Comparison of ENCODE assay signal across 31 cellular contexts in the genomic region with DNA sequence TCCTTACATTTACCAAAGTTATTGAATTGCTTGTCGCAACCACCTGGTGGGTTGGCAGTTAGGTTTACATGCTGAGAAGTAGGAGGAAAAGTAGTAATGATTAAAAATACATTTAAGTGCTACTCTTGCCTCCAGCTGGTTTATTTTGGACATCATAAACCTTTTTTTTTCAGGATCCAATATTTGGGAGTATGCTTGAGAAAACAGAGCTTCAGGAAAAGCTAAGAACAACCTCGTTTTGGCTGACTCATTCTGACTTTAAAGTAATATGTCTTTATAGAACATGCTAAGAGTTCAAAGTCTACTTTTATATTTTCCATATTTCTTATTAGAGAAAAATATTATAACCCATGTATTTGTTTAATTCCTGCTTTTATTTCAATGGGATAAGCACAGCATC. TPM values are rescaled to one million over a fixed set of nuclear protein-coding genes. Genes with fewer than 3 reads are reported as not detected.
"Had no signal": no experiment of that assay in that cellular context is flagged by ENCODE, and none has a peak within 500 bp of the region (broad histone marks: within the 10 kb centered on the region; RNA-seq: fewer than 3 reads in every experiment).

No MANE protein-coding gene starts in this region.

- H3K27me3 ChIP-seq: body of pancreas, colonic mucosa, foreskin keratinocyte, heart right ventricle, left lung, neutrophil, sigmoid colon, thyroid gland, upper lobe of right lung had no signal

- H3K4me1 Mint-ChIP-seq: activated naive CD4-positive, alpha-beta T cell treated with anti-CD3 and anti-CD28 coated beads, Interleukin-2, amount 10 ng/mL, durations not matched to agents 7 days and 5 days; nephron progenitor cell; stimulated activated memory B cell treated with anti-CD40 and anti-IgM and Interleukin-4, amounts not matched to agents 10 μg/mL and 1 μg/mL and 100 μg/mL, for 72 hours; stimulated activated naive CD8-positive, alpha-beta T cell treated with anti-CD3 and anti-CD28 coated beads, Interleukin-15, amount 100 ng/mL, for 72 hours had no signal

- H3K27ac ChIP-seq: body of pancreas, colonic mucosa, foreskin keratinocyte, heart right ventricle, left lung, lower lobe of right lung, neutrophil, parathyroid adenoma, psoas muscle, sigmoid colon, thyroid gland, upper lobe of right lung, VCaP had no signal

- H3K4me3 Mint-ChIP-seq: activated naive CD4-positive, alpha-beta T cell treated with anti-CD3 and anti-CD28 coated beads, Interleukin-2, amount 10 ng/mL, durations not matched to agents 7 days and 5 days; activated T-helper 1 cell treated with anti-CD3 and anti-CD28 coated beads, Interleukin-12 subunit alpha, Interleukin-12 subunit beta, Interleukin-2, Interleukin-4 antibody, amounts not matched to agents 30 ng/mL and 10 ng/mL and 1 ng/mL, durations not matched to agents 14 hours and 24 hours and 36 hours; nephron progenitor cell; stimulated activated memory B cell treated with anti-CD40 and anti-IgM and Interleukin-4, amounts not matched to agents 10 μg/mL and 1 μg/mL and 100 μg/mL, for 72 hours; stimulated activated naive CD8-positive, alpha-beta T cell treated with anti-CD3 and anti-CD28 coated beads, Interleukin-15, amount 100 ng/mL, for 72 hours had no signal

- H3K27me3 Mint-ChIP-seq: activated naive CD4-positive, alpha-beta T cell treated with anti-CD3 and anti-CD28 coated beads, Interleukin-2, amount 10 ng/mL, durations not matched to agents 7 days and 5 days; stimulated activated memory B cell treated with anti-CD40 and anti-IgM and Interleukin-4, amounts not matched to agents 10 μg/mL and 1 μg/mL and 100 μg/mL, for 72 hours; stimulated activated naive CD8-positive, alpha-beta T cell treated with anti-CD3 and anti-CD28 coated beads, Interleukin-15, amount 100 ng/mL, for 72 hours had no signal

- H3K9ac ChIP-seq: parathyroid adenoma had no signal

- H3K4me1 ChIP-seq: body of pancreas, colonic mucosa, foreskin keratinocyte, heart right ventricle, left lung, lower lobe of right lung, parathyroid adenoma, psoas muscle, sigmoid colon, thyroid gland, upper lobe of right lung had no signal

- H3K79me2 ChIP-seq: parathyroid adenoma had no signal

- ATAC-seq: body of pancreas; foreskin keratinocyte; heart right ventricle; left lung; lower lobe of right lung; psoas muscle; stimulated activated memory B cell treated with anti-CD40 and anti-IgM and Interleukin-4, amounts not matched to agents 10 μg/mL and 1 μg/mL and 100 μg/mL, for 72 hours; stimulated activated naive CD8-positive, alpha-beta T cell treated with anti-CD3 and anti-CD28 coated beads, Interleukin-15, amount 100 ng/mL, for 72 hours; upper lobe of right lung had no signal

- H3K27ac Mint-ChIP-seq: activated naive CD4-positive, alpha-beta T cell treated with anti-CD3 and anti-CD28 coated beads, Interleukin-2, amount 10 ng/mL, durations not matched to agents 7 days and 5 days; activated T-helper 1 cell treated with anti-CD3 and anti-CD28 coated beads, Interleukin-12 subunit alpha, Interleukin-12 subunit beta, Interleukin-2, Interleukin-4 antibody, amounts not matched to agents 30 ng/mL and 10 ng/mL and 1 ng/mL, durations not matched to agents 14 hours and 24 hours and 36 hours; nephron progenitor cell; stimulated activated memory B cell treated with anti-CD40 and anti-IgM and Interleukin-4, amounts not matched to agents 10 μg/mL and 1 μg/mL and 100 μg/mL, for 72 hours had no signal

- H3K4me3 ChIP-seq: body of pancreas, colonic mucosa, heart right ventricle, left lung, lower lobe of right lung, psoas muscle, sigmoid colon, smooth muscle cell, thyroid gland, upper lobe of right lung had no signal

- H3K9me3 ChIP-seq: body of pancreas, colonic mucosa, heart right ventricle, left lung, lower lobe of right lung, neutrophil, psoas muscle, sigmoid colon, thyroid gland, upper lobe of right lung had no signal

- H3K4me2 ChIP-seq: smooth muscle cell had no signal

- H2AFZ ChIP-seq: parathyroid adenoma had no signal

- H3K36me3 ChIP-seq: colonic mucosa, heart right ventricle, left lung, lower lobe of right lung, neutrophil, sigmoid colon, thyroid gland, upper lobe of right lung had no signal

- H3K36me3 Mint-ChIP-seq: activated naive CD4-positive, alpha-beta T cell treated with anti-CD3 and anti-CD28 coated beads, Interleukin-2, amount 10 ng/mL, durations not matched to agents 7 days and 5 days; stimulated activated memory B cell treated with anti-CD40 and anti-IgM and Interleukin-4, amounts not matched to agents 10 μg/mL and 1 μg/mL and 100 μg/mL, for 72 hours had no signal

- DNase-seq: activated CD4-positive, alpha-beta T cell treated with anti-CD3 and anti-CD28 coated beads for 4 hours; activated CD4-positive, alpha-beta T cell treated with anti-CD3 and anti-CD28 coated beads, Interleukin-2, amount 50 U/mL, for 48 hours; activated CD8-positive, alpha-beta memory T cell treated with anti-CD3 and anti-CD28 coated beads for 24 hours; activated gamma-delta T cell; activated naive CD4-positive, alpha-beta T cell treated with anti-CD3 and anti-CD28 coated beads, Interleukin-2, amount 10 ng/mL, durations not matched to agents 7 days and 5 days; amygdala; body of pancreas; colonic mucosa; effector CD8-positive, alpha-beta T cell; foreskin keratinocyte; heart right ventricle; left lung; lower lobe of right lung; mesenchymal stem cell; nephron progenitor cell; psoas muscle; sigmoid colon; stimulated activated CD4-positive, alpha-beta T cell treated with anti-CD3 and anti-CD28 coated beads, Interleukin-1b, Interleukin-23, amount 100 ng/mL, for 48 hours; stimulated activated CD4-positive, alpha-beta T cell treated with anti-CD3 and anti-CD28 coated beads, Interleukin-4, amount 100 ng/mL, for 4 hours; stimulated activated CD8-positive, alpha-beta memory T cell treated with anti-CD3 and anti-CD28 coated beads, Interleukin-4, amount 100 ng/mL, for 48 hours; stimulated activated naive CD8-positive, alpha-beta T cell treated with anti-CD3 and anti-CD28 coated beads, Interleukin-15, amount 100 ng/mL, for 72 hours; T-helper 9 cell; thyroid gland; upper lobe of right lung had no signal

RNA-seq across cellular contexts. Expression of a gene that starts 41.7 kb away (rescaled TPM):
- total RNA-seq: activated T-helper 1 cell treated with anti-CD3 and anti-CD28 coated beads, Interleukin-12 subunit alpha, Interleukin-12 subunit beta, Interleukin-2, Interleukin-4 antibody, amounts not matched to agents 30 ng/mL and 10 ng/mL and 1 ng/mL, durations not matched to agents 14 hours and 24 hours and 36 hours; T-helper 1 cell treated with Interleukin-12 subunit alpha and Interleukin-12 subunit beta and Interleukin-4 antibody, amounts not matched to agents 30 ng/mL and 1 ng/mL, for 36 hours had no signal
